1 cellular context compared by ENCODE assay signal in the genomic region with DNA sequence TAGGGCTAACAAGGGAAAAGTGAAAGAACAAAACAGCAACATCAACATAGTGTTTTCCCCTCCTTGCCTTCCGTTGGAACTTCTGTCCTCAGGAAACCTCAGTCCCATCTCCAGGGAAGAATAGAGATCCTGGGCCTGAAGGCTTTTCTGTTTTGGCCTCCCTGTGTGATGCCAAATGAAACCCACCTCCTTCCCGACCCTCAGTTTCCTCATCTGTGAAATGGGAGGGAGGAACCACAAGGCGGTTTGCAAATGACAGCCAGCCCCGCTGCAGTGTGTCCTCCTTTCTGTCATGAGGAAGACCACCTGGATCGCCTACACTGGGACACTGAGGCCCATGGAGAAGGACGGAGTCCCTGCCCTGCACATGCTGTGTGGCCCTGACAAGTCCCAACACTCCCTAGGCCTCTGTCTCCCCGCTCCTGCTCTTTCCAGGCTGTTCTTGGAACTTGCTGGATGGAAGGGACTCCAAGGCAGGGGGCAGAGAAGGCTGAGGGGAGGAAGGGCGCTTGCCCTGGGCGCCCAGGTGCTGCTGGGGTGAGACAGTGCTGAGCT.
TF ChIP-seq lines count a peak whose summit lies in the region.

No MANE protein-coding gene starts in this region.

TF ChIP-seq in K562, 482 proteins besides CTCF, POLR2A, EP300 and RAD21:
- TF ChIP-seq TEAD4 (IDR thresholded peaks at IDR 0.05; ENCODE audit: low read length) (no peak), TEAD4 (CRISPR knock-in tag; IDR thresholded peaks at IDR 0.05; ENCODE audit: borderline replicate concordance) (no peak), WHSC1 (IDR thresholded peaks at IDR 0.05; ENCODE audit: low read length) (no peak), FOXK1 (CRISPR knock-in tag; IDR thresholded peaks at IDR 0.05; ENCODE audit: borderline replicate concordance) (0 out of 2 replicates have a peak, but pooled peaks have one; percentile 34), KDM1A (IDR thresholded peaks at IDR 0.05) (peak in 1 of 2 experiments; percentile 41; a peak in 1 of 4 replicates), RBM25 (IDR thresholded peaks at IDR 0.05; ENCODE audit: low read depth, low read length, severe bottlenecking) (peak; percentile 56), C11orf30 (IDR thresholded peaks at IDR 0.05; ENCODE audit: low read depth) (no peak)
- TF ChIP-seq, protein P1, sequence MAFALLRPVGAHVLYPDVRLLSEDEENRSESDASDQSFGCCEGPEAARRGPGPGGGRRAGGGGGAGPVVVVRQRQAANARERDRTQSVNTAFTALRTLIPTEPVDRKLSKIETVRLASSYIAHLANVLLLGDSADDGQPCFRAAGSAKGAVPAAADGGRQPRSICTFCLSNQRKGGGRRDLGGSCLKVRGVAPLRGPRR (CRISPR knock-in tag; IDR thresholded peaks at IDR 0.05) = no peak
- TF ChIP-seq, protein P2, sequence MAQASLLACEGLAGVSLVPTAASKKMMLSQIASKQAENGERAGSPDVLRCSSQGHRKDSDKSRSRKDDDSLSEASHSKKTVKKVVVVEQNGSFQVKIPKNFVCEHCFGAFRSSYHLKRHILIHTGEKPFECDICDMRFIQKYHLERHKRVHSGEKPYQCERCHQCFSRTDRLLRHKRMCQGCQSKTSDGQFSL (CRISPR knock-in tag; IDR thresholded peaks at IDR 0.05) = no peak
- TF ChIP-seq, protein P2 (tag; IDR thresholded peaks at IDR 0.05) = no peak
- TF ChIP-seq, protein P3, sequence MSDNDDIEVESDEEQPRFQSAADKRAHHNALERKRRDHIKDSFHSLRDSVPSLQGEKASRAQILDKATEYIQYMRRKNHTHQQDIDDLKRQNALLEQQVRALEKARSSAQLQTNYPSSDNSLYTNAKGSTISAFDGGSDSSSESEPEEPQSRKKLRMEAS (CRISPR knock-in tag; IDR thresholded peaks at IDR 0.05) = 0 out of 2 replicates have a peak, but pooled peaks have one; percentile 10
- TF ChIP-seq, protein P4, sequence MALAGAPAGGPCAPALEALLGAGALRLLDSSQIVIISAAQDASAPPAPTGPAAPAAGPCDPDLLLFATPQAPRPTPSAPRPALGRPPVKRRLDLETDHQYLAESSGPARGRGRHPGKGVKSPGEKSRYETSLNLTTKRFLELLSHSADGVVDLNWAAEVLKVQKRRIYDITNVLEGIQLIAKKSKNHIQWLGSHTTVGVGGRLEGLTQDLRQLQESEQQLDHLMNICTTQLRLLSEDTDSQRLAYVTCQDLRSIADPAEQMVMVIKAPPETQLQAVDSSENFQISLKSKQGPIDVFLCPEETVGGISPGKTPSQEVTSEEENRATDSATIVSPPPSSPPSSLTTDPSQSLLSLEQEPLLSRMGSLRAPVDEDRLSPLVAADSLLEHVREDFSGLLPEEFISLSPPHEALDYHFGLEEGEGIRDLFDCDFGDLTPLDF (CRISPR knock-in tag; IDR thresholded peaks at IDR 0.05) = no peak
